In genomic region chr12:56038022-56038665, GRCh38 we compare ENCODE assay signal across 29 cellular contexts. TPM values are rescaled to one million over a fixed set of nuclear protein-coding genes. Genes with fewer than 3 reads are reported as not detected.
A peak's percentile ranks its signal among the peaks of the same experiment; 100 is the strongest.
DNase-seq lines count a peak whose midpoint lies in the region; ATAC-seq, FAIRE-seq and TF ChIP-seq lines count a peak whose summit lies in the region.
"Had no signal": no experiment of that assay in that cellular context is flagged by ENCODE, and none has a peak within 500 bp of the region (broad histone marks: within the 10 kb centered on the region; RNA-seq: fewer than 3 reads in every experiment).

No MANE protein-coding gene starts in this region.

- no TSS peak for BruUV-seq in HepG2 (replicated peaks; lab: Mats Ljungman, UMichigan)

- TF ChIP-seq EP300 in HepG2 (IDR thresholded peaks at IDR 0.05; ENCODE audit: low read depth in 2 of 2, low read length in 2 of 2) (no peak), HepG2 (CRISPR knock-in tag; IDR thresholded peaks at IDR 0.05; ENCODE audit: borderline replicate concordance) (no peak)

- no peak overlapping the region for H3K4me3 Mint-ChIP-seq in T-helper 17 cell
- no peak overlapping the region for H3K4me3 Mint-ChIP-seq in central memory CD8-positive, alpha-beta T cell
- H3K4me3 Mint-ChIP-seq: CD4-positive, alpha-beta memory T cell; HFFc6; neural progenitor cell; T-helper 2 cell treated with Interferon-gamma antibody and Interleukin-4, amounts not matched to agents 5 μg/mL and 100 μg/mL, for 36 hours had no signal

- in situ Hi-C loops in HepG2 (cut with HindIII; ENCODE audit: extremely low pct_ligation_motif_present, low pct_unique_long_range_greater_than_20kb): loop anchor here (10.0 kb wide), 1 partner anchor 63 kb away; the partner anchor contains the start of gene RAB5B

- peaks cover 17% of the 10 kb centered on the region for H3K4me1 Mint-ChIP-seq in T-helper 17 cell
- peaks cover 30% of the 10 kb centered on the region for H3K4me1 Mint-ChIP-seq in central memory CD8-positive, alpha-beta T cell

- H3K27ac Mint-ChIP-seq in T-helper 17 cell: peak overlapping the region; percentile 41
- peak overlapping the region; percentile 86 for H3K27ac Mint-ChIP-seq in central memory CD8-positive, alpha-beta T cell (ENCODE audit: low read depth)
- H3K27ac Mint-ChIP-seq: HFFc6, neural progenitor cell had no signal

- no peak overlapping the region for H2AFZ ChIP-seq in HepG2 (ENCODE audit: low read length)
- H2AFZ ChIP-seq: neural progenitor cell had no signal

- peaks cover 4% of the 10 kb centered on the region; the same call in 1 of the 2 replicates for H4K20me1 ChIP-seq in HepG2 (ENCODE audit: insufficient read depth, low read length)

- TF ChIP-seq POLR2A in HepG2 (IDR thresholded peaks at IDR 0.05; ENCODE audit: insufficient read depth in 1 of 2, low read depth in 2 of 2, low read length in 2 of 2): no peak
- no peak for TF ChIP-seq POLR2A in right lobe of liver (IDR thresholded peaks at IDR 0.05)

- TF ChIP-seq RAD21 in HepG2 (CRISPR knock-in tag; IDR thresholded peaks at IDR 0.05): no peak

- H3K27ac ChIP-seq in HepG2 (ENCODE audit: extremely low read length, insufficient read depth, low read length) (peak overlapping the region; percentile 39), right lobe of liver (peak overlapping the region in 1 of 3 donors; percentile 16)
- H3K27ac ChIP-seq: adrenal gland, coronary artery, neural progenitor cell, sigmoid colon, tibial artery, WERI-Rb-1 had no signal

- H3K4me1 ChIP-seq in HepG2 (ENCODE audit: insufficient read depth, low read length) (peaks cover 35% of the 10 kb centered on the region), right lobe of liver (peaks cover 0 to 29% (median 8%) of the 10 kb centered on the region in 4 donors)

- DNase-seq in HepG2 (ENCODE audit: low spot score) (no peak), right lobe of liver (no peak), T-helper 17 cell (no peak), NCI-H2171 treated with DMSO at 0.1 percent for 48 hours (lab: John Stamatoyannopoulos, UW) (no peak), RPMI8226 (no peak)
- no peak for DNase-seq in central memory CD8-positive, alpha-beta T cell (ENCODE audit: low spot score in 2 of 2)
- DNase-seq in activated effector memory CD4-positive, alpha-beta T cell treated with Interleukin-2 at 50 U/mL for 16 hours: no peak
- DNase-seq: activated CD8-positive, alpha-beta memory T cell treated with anti-CD3 and anti-CD28 coated beads for 24 hours; activated T-cell treated with anti-CD3 and anti-CD28 coated beads, Interleukin-2, amount 50 U/mL, for 48 hours; adrenal gland; CD4-positive, alpha-beta memory T cell; HFFc6; IMR-90; mucosa of descending colon; NCI-H1092; NCI-H187 treated with DMSO at 0.1 percent for 48 hours; NCI-H226; NCI-H748 treated with DMSO at 0.1 percent for 48 hours; sigmoid colon; stimulated activated naive CD4-positive, alpha-beta T cell treated with Interleukin-2 at 50 U/mL for 16 hours; tibial artery; WERI-Rb-1 had no signal

- peaks cover 0 to 15% of the 10 kb centered on the region in 2 experiments; a peak in 3 of 5 replicates for H3K36me3 ChIP-seq in HepG2 (replicated peaks in 1 of 2; ENCODE audit: control insufficient read depth in 1 of 2, insufficient read depth in 2 of 2, low read length in 2 of 2)
- peaks cover 0 to 7% (median 0%) of the 10 kb centered on the region in 4 donors for H3K36me3 ChIP-seq in right lobe of liver
- H3K36me3 ChIP-seq: neural progenitor cell had no signal

- no peaks in the 10 kb centered on the region for H3K9me3 ChIP-seq in HepG2 (ENCODE audit: low read length)
- H3K9me3 ChIP-seq in right lobe of liver: no peaks in the 10 kb centered on the region
- H3K9me3 ChIP-seq in T-helper 17 cell (ENCODE audit: control insufficient read depth, low read length, poor library complexity, severe bottlenecking): no peaks in the 10 kb centered on the region
- H3K9me3 ChIP-seq: adrenal gland, mucosa of descending colon, sigmoid colon, tibial artery had no signal

- 0 out of 2 replicates have a peak overlapping the region, but pooled peaks have one; percentile 9 for H3K4me2 ChIP-seq in HepG2 (ENCODE audit: low read depth, low read length)
- H3K4me2 ChIP-seq: neural progenitor cell had no signal

- POLR2A ChIA-PET in HepG2 (lab: Yijun Ruan, JAX): interaction anchor here (3.4 kb wide), 1 partner anchor 42 kb away, joined by 26 read pairs; the partner anchor contains the start of gene SUOX

- CTCF ChIA-PET in HepG2 (lab: Yijun Ruan, JAX; ENCODE audit: low intra/inter-chr PET ratio, low total read pairs): no interaction called here

- H3K9ac ChIP-seq in HepG2 (ENCODE audit: insufficient read depth, low read depth, low read length): no peak overlapping the region; the same call in 1 of the 2 replicates

- peaks cover 13% of the 10 kb centered on the region for H3K79me2 ChIP-seq in HepG2 (ENCODE audit: insufficient read depth, low read length)

- intact Hi-C loops in HepG2 (cut with micrococcal nuclease; ENCODE audit: unreplicated experiment): loop anchor here (5.0 kb wide), 1 partner anchor 301 kb away; no protein-coding TSS in a partner anchor
- intact Hi-C loops in right lobe of liver (cut with DNase I): no loop called here

- ATAC-seq in HepG2 (no peak), right lobe of liver (no peak), T-helper 17 cell (no peak)
- no peak for ATAC-seq in central memory CD8-positive, alpha-beta T cell (replicated peaks; ENCODE audit: extremely low read depth, poor library complexity, severe bottlenecking)
- ATAC-seq: mucosa of descending colon had no signal

- no peaks in the 10 kb centered on the region for H3K9me3 Mint-ChIP-seq in central memory CD8-positive, alpha-beta T cell
- H3K9me3 Mint-ChIP-seq: neural progenitor cell; T-helper 2 cell treated with Interferon-gamma antibody and Interleukin-4, amounts not matched to agents 5 μg/mL and 100 μg/mL, for 36 hours had no signal

- TF ChIP-seq CTCF in HepG2 (CRISPR knock-in tag; IDR thresholded peaks at IDR 0.05) (no peak), right lobe of liver (IDR thresholded peaks at IDR 0.05) (no peak)

- no peak for FAIRE-seq in HepG2 (lab: Jason Lieb, UNC)
- FAIRE-seq: endometrium, G401.6, keratinocyte had no signal

- WGBS in HepG2 (ENCODE audit: low lambda C conversion rate): 33% methylated on average over 2 of the region's 2 CpGs
- WGBS in right lobe of liver (ENCODE audit: insufficient coverage, low coverage, low lambda C conversion rate, missing lambda C conversion rate): 38% methylated on average over 2 of the region's 2 CpGs

- H3K4me3 ChIP-seq in HepG2 (replicated peaks in 1 of 3; ENCODE audit: insufficient read depth in 1 of 3, low read depth in 2 of 3, low read length in 3 of 3) (no peak overlapping the region), right lobe of liver (no peak overlapping the region)
- H3K4me3 ChIP-seq: adrenal gland, coronary artery, lung, mucosa of descending colon, neural progenitor cell, sigmoid colon, tibial artery had no signal

- H3K27me3 ChIP-seq in HepG2 (ENCODE audit: control insufficient read depth in 1 of 2, insufficient read depth in 2 of 2, low read length in 2 of 2) (no peaks in the 10 kb centered on the region), right lobe of liver (no peaks in the 10 kb centered on the region)
- H3K27me3 ChIP-seq: adrenal gland, neural progenitor cell, sigmoid colon, tibial artery had no signal

- no peaks in the 10 kb centered on the region for H3K27me3 Mint-ChIP-seq in T-helper 17 cell
- H3K27me3 Mint-ChIP-seq in central memory CD8-positive, alpha-beta T cell: no peaks in the 10 kb centered on the region
- H3K27me3 Mint-ChIP-seq: CD4-positive, alpha-beta memory T cell had no signal

- H3K36me3 Mint-ChIP-seq in T-helper 17 cell (ENCODE audit: low read depth): peaks cover 13% of the 10 kb centered on the region
- peaks cover 24% of the 10 kb centered on the region for H3K36me3 Mint-ChIP-seq in central memory CD8-positive, alpha-beta T cell (ENCODE audit: insufficient read depth)

RNA-seq across cellular contexts. Expression of gene RPS26, which starts 3.6 kb away (rescaled TPM):
- 421 and 486 TPM in 2 replicates for total RNA-seq in HepG2 (2016; rRNA removed; fragmentation: Illumina TruSeq; extraction: Trizol)
- 72.0 TPM in 2 replicates for total RNA-seq in HepG2 (2016; cell fraction: cytosol; rRNA removed; fragmentation: Illumina TruSeq; extraction: Trizol; ENCODE audit: low read depth)
- total RNA-seq in HepG2 (2016; cell fraction: insoluble cytoplasmic fraction; rRNA removed; fragmentation: Illumina TruSeq; extraction: Trizol): 458 and 473 TPM in 2 replicates
- 138 and 145 TPM in 2 replicates for total RNA-seq in HepG2 (2016; cell fraction: membrane; rRNA removed; fragmentation: Illumina TruSeq; extraction: Trizol)
- total RNA-seq in HepG2 (2016; cell fraction: nucleus; rRNA removed; fragmentation: Illumina TruSeq; extraction: Trizol): 138 and 140 TPM in 2 replicates
- 137 and 150 TPM in 2 replicates for polyA plus RNA-seq in HepG2 (2011; rRNA removed)
- polyA plus RNA-seq in HepG2 (2011; cell fraction: cytosol; rRNA removed): 378 and 432 TPM in 2 replicates
- 76.8 and 81.8 TPM in 2 replicates for polyA plus RNA-seq in HepG2 (2011; cell fraction: nucleus; rRNA removed)
- polyA plus RNA-seq in HepG2 (2012): 154 and 167 TPM in 2 replicates
- 148 and 185 TPM in 2 replicates for polyA plus RNA-seq in HepG2 (2016; cell fraction: cytosol; fragmentation: Illumina TruSeq; extraction: Trizol; ENCODE audit: low read depth)
- polyA plus RNA-seq in HepG2 (2016; cell fraction: insoluble cytoplasmic fraction; fragmentation: Illumina TruSeq; extraction: Trizol; ENCODE audit: low read depth): 474 and 475 TPM in 2 replicates
- polyA plus RNA-seq in HepG2 (2016; cell fraction: membrane; fragmentation: Illumina TruSeq; extraction: Trizol; ENCODE audit: low read depth): 144 and 146 TPM in 2 replicates
- 247 and 273 TPM in 2 replicates for polyA plus RNA-seq in HepG2 (2016; cell fraction: nucleus; fragmentation: Illumina TruSeq; extraction: Trizol; ENCODE audit: insufficient read depth, low read depth)
- 68.8 and 527 TPM in 2 replicates for polyA minus RNA-seq in HepG2 (2011; rRNA and poly(A)+ RNA removed; ENCODE audit: low replicate concordance)
- 25.4 and 29.8 TPM in 2 replicates for polyA minus RNA-seq in HepG2 (2011; cell fraction: cytosol; rRNA and poly(A)+ RNA removed)
- polyA minus RNA-seq in HepG2 (2011; cell fraction: nucleus; rRNA and poly(A)+ RNA removed): 35.5 and 41.8 TPM in 2 replicates
- total RNA-seq in right lobe of liver: 100 to 1,000 TPM in 2 of 6 experiments, 10 to 100 TPM in 4; 17.2 to 600 (median 24.9) TPM
- 10 to 100 TPM; 46.9 to 72.3 TPM for total RNA-seq in T-helper 17 cell

RNA-seq across cellular contexts. Expression of gene IKZF4, which starts 17.3 kb away (rescaled TPM):
- total RNA-seq in HepG2 (2016; rRNA removed; fragmentation: Illumina TruSeq; extraction: Trizol) (0.58 and 0.76 TPM in 2 replicates), right lobe of liver (1 to 10 TPM in 5 of 6 experiments, under 1 TPM in 1; 0.99 to 2.6 (median 2.3) TPM), T-helper 17 cell (1 to 10 TPM; 3.9 to 9.4 TPM)
- total RNA-seq in HepG2 (2016; cell fraction: cytosol; rRNA removed; fragmentation: Illumina TruSeq; extraction: Trizol; ENCODE audit: low read depth): 0.18 and 0.30 TPM in 2 replicates
- 0.74 and 1.4 TPM in 2 replicates for total RNA-seq in HepG2 (2016; cell fraction: insoluble cytoplasmic fraction; rRNA removed; fragmentation: Illumina TruSeq; extraction: Trizol)
- total RNA-seq in HepG2 (2016; cell fraction: membrane; rRNA removed; fragmentation: Illumina TruSeq; extraction: Trizol): 1.1 and 1.6 TPM in 2 replicates
- 1.3 and 1.9 TPM in 2 replicates for total RNA-seq in HepG2 (2016; cell fraction: nucleus; rRNA removed; fragmentation: Illumina TruSeq; extraction: Trizol)
- 2.2 TPM in 2 replicates for polyA plus RNA-seq in HepG2 (2011; rRNA removed)
- 0.97 and 1.1 TPM in 2 replicates for polyA plus RNA-seq in HepG2 (2011; cell fraction: cytosol; rRNA removed)
- polyA plus RNA-seq in HepG2 (2011; cell fraction: nucleus; rRNA removed): 9.8 and 10.5 TPM in 2 replicates
- polyA plus RNA-seq in HepG2 (2012): 2.3 and 2.6 TPM in 2 replicates
- 0.14 and 0.19 TPM in 2 replicates for polyA plus RNA-seq in HepG2 (2016; cell fraction: cytosol; fragmentation: Illumina TruSeq; extraction: Trizol; ENCODE audit: low read depth)
- 1.8 and 2.6 TPM in 2 replicates for polyA plus RNA-seq in HepG2 (2016; cell fraction: insoluble cytoplasmic fraction; fragmentation: Illumina TruSeq; extraction: Trizol; ENCODE audit: low read depth)
- 1.4 TPM in 2 replicates for polyA plus RNA-seq in HepG2 (2016; cell fraction: membrane; fragmentation: Illumina TruSeq; extraction: Trizol; ENCODE audit: low read depth)
- 5.8 and 8.1 TPM in 2 replicates for polyA plus RNA-seq in HepG2 (2016; cell fraction: nucleus; fragmentation: Illumina TruSeq; extraction: Trizol; ENCODE audit: insufficient read depth, low read depth)
- polyA minus RNA-seq in HepG2 (2011; rRNA and poly(A)+ RNA removed; ENCODE audit: low replicate concordance): 2.8 and 5.2 TPM in 2 replicates
- polyA minus RNA-seq in HepG2 (2011; cell fraction: cytosol; rRNA and poly(A)+ RNA removed): 1.1 and 1.3 TPM in 2 replicates
- 3.4 and 5.0 TPM in 2 replicates for polyA minus RNA-seq in HepG2 (2011; cell fraction: nucleus; rRNA and poly(A)+ RNA removed)

RNA-seq across cellular contexts. Expression of gene SUOX, which starts 41.1 kb away (rescaled TPM):
- total RNA-seq in HepG2 (2016; rRNA removed; fragmentation: Illumina TruSeq; extraction: Trizol) (23.9 and 24.6 TPM in 2 replicates), right lobe of liver (10 to 100 TPM; 31.5 to 63.7 (median 47.9) TPM), T-helper 17 cell (1 to 10 TPM; 1.5 to 2.2 TPM)
- total RNA-seq in HepG2 (2016; cell fraction: cytosol; rRNA removed; fragmentation: Illumina TruSeq; extraction: Trizol; ENCODE audit: low read depth): 3.8 and 3.9 TPM in 2 replicates
- total RNA-seq in HepG2 (2016; cell fraction: insoluble cytoplasmic fraction; rRNA removed; fragmentation: Illumina TruSeq; extraction: Trizol): 22.3 and 22.8 TPM in 2 replicates
- total RNA-seq in HepG2 (2016; cell fraction: membrane; rRNA removed; fragmentation: Illumina TruSeq; extraction: Trizol): 7.8 and 8.4 TPM in 2 replicates
- 20.4 and 20.9 TPM in 2 replicates for total RNA-seq in HepG2 (2016; cell fraction: nucleus; rRNA removed; fragmentation: Illumina TruSeq; extraction: Trizol)
- polyA plus RNA-seq in HepG2 (2011; rRNA removed): 25.9 and 28.9 TPM in 2 replicates
- polyA plus RNA-seq in HepG2 (2011; cell fraction: cytosol; rRNA removed): 20.0 and 24.2 TPM in 2 replicates
- polyA plus RNA-seq in HepG2 (2011; cell fraction: nucleus; rRNA removed): 30.0 and 31.3 TPM in 2 replicates
- 9.8 and 12.4 TPM in 2 replicates for polyA plus RNA-seq in HepG2 (2012)
- 2.0 and 2.2 TPM in 2 replicates for polyA plus RNA-seq in HepG2 (2016; cell fraction: cytosol; fragmentation: Illumina TruSeq; extraction: Trizol; ENCODE audit: low read depth)
- 22.7 and 23.4 TPM in 2 replicates for polyA plus RNA-seq in HepG2 (2016; cell fraction: insoluble cytoplasmic fraction; fragmentation: Illumina TruSeq; extraction: Trizol; ENCODE audit: low read depth)
- polyA plus RNA-seq in HepG2 (2016; cell fraction: membrane; fragmentation: Illumina TruSeq; extraction: Trizol; ENCODE audit: low read depth): 3.8 and 4.7 TPM in 2 replicates
- 31.4 and 33.9 TPM in 2 replicates for polyA plus RNA-seq in HepG2 (2016; cell fraction: nucleus; fragmentation: Illumina TruSeq; extraction: Trizol; ENCODE audit: insufficient read depth, low read depth)
- polyA minus RNA-seq in HepG2 (2011; rRNA and poly(A)+ RNA removed; ENCODE audit: low replicate concordance): 44.5 and 46.8 TPM in 2 replicates
- 12.1 and 15.9 TPM in 2 replicates for polyA minus RNA-seq in HepG2 (2011; cell fraction: cytosol; rRNA and poly(A)+ RNA removed)
- 25.6 and 32.1 TPM in 2 replicates for polyA minus RNA-seq in HepG2 (2011; cell fraction: nucleus; rRNA and poly(A)+ RNA removed)
- polyA plus RNA-seq: CD4-positive, alpha-beta memory T cell had no signal

RNA-seq across cellular contexts. Expression of gene ERBB3, which starts 41.8 kb away (rescaled TPM):
- 55.2 and 93.6 TPM in 2 replicates for total RNA-seq in HepG2 (2016; rRNA removed; fragmentation: Illumina TruSeq; extraction: Trizol)
- 36.1 and 42.2 TPM in 2 replicates for total RNA-seq in HepG2 (2016; cell fraction: cytosol; rRNA removed; fragmentation: Illumina TruSeq; extraction: Trizol; ENCODE audit: low read depth)
- total RNA-seq in HepG2 (2016; cell fraction: insoluble cytoplasmic fraction; rRNA removed; fragmentation: Illumina TruSeq; extraction: Trizol): 46.7 and 98.5 TPM in 2 replicates
- 46.8 and 48.3 TPM in 2 replicates for total RNA-seq in HepG2 (2016; cell fraction: membrane; rRNA removed; fragmentation: Illumina TruSeq; extraction: Trizol)
- 117 and 127 TPM in 2 replicates for total RNA-seq in HepG2 (2016; cell fraction: nucleus; rRNA removed; fragmentation: Illumina TruSeq; extraction: Trizol)
- 358 and 371 TPM in 2 replicates for polyA plus RNA-seq in HepG2 (2011; rRNA removed)
- 214 and 230 TPM in 2 replicates for polyA plus RNA-seq in HepG2 (2011; cell fraction: cytosol; rRNA removed)
- polyA plus RNA-seq in HepG2 (2011; cell fraction: nucleus; rRNA removed): 367 and 383 TPM in 2 replicates
- 198 and 242 TPM in 2 replicates for polyA plus RNA-seq in HepG2 (2012)
- 24.3 and 27.5 TPM in 2 replicates for polyA plus RNA-seq in HepG2 (2016; cell fraction: cytosol; fragmentation: Illumina TruSeq; extraction: Trizol; ENCODE audit: low read depth)
- polyA plus RNA-seq in HepG2 (2016; cell fraction: insoluble cytoplasmic fraction; fragmentation: Illumina TruSeq; extraction: Trizol; ENCODE audit: low read depth): 35.3 and 44.6 TPM in 2 replicates
- 26.3 and 32.3 TPM in 2 replicates for polyA plus RNA-seq in HepG2 (2016; cell fraction: membrane; fragmentation: Illumina TruSeq; extraction: Trizol; ENCODE audit: low read depth)
- polyA plus RNA-seq in HepG2 (2016; cell fraction: nucleus; fragmentation: Illumina TruSeq; extraction: Trizol; ENCODE audit: insufficient read depth, low read depth): 175 and 182 TPM in 2 replicates
- polyA minus RNA-seq in HepG2 (2011; rRNA and poly(A)+ RNA removed; ENCODE audit: low replicate concordance): 35.9 and 876 TPM in 2 replicates
- 280 and 283 TPM in 2 replicates for polyA minus RNA-seq in HepG2 (2011; cell fraction: cytosol; rRNA and poly(A)+ RNA removed)
- 466 and 567 TPM in 2 replicates for polyA minus RNA-seq in HepG2 (2011; cell fraction: nucleus; rRNA and poly(A)+ RNA removed)
- 100 to 1,000 TPM in 1 of 6 experiments, 10 to 100 TPM in 5; 39.1 to 139 (median 66.9) TPM for total RNA-seq in right lobe of liver
- total RNA-seq in T-helper 17 cell: under 1 TPM; 0.60 to 0.80 TPM
